In the genomic region with DNA sequence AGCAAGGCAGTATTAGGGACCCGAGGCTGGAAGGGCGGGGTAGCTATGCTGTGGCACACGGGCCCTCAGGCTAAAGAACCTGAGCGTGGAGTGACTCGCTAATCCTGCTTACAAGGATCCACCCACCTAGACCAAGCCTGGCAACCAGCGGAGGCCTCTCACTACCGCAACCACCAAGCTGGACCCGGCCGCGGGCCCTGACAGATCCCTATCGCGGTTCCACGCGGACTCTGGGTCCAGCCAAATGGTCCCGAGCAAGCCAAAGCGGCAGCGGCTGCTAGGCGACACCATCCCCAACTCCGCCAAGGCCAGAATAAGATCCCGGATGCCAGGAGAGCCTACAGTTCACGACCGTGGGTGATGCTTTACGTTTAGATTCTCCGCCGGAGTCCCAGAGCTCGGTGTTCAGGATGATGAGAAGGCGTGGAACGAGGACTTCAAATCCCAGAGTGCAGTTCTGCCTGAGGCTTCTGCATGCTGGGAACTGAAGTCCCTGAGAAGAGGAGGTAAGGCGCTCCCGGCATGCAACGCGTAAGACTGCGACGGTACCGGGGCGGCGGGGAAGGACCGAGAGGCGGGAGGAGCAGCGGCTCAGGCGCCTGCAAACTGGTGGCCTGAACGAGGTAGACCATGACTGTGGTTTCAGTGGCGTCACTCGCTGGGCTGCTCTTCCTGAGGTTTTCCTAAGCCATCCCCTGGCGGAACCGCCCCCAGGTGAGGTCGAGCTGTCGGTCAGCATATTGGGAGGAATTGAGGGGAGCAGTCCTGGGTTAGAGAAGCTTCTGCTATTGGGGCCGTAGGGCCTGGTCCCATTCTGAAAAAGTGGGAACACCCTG, we compare ENCODE assay signal across 8 cellular contexts. TPM values are rescaled to one million over a fixed set of nuclear protein-coding genes. Genes with fewer than 3 reads are reported as not detected.
DNase-seq lines count a peak whose midpoint lies in the region; ATAC-seq and TF ChIP-seq lines count a peak whose summit lies in the region.

CEP290 (minus strand) TSS at position 315 of the 836 bp plus-strand sequence. CDS start 781 bp downstream, outside the sequence.
TMTC3 (plus strand) TSS at position 534 of the 836 bp plus-strand sequence. CDS start 6,009 bp downstream, outside the sequence.

- H3K4me3 ChIP-seq in epithelial cell of proximal tubule (ENCODE audit: low read depth, low read length) (peak within 1 kb of the TSS; percentile 90), mucosa of descending colon (peak within 1 kb of the TSS; percentile 54)

- peak; percentile 22; the same call in 1 of the 2 replicates for TF ChIP-seq EP300 in Ishikawa (IDR thresholded peaks at IDR 0.05; ENCODE audit: borderline replicate concordance)

- DNase-seq in DMS153 treated with DMSO at 0.1 percent for 48 hours (lab: John Stamatoyannopoulos, UW; ENCODE audit: unreplicated experiment) = peak; percentile 95
- DNase-seq in OCI-M2 (lab: John Stamatoyannopoulos, UW; ENCODE audit: unreplicated experiment) = peak; percentile 74
- peak; percentile 87 for DNase-seq in activated T-cell treated with anti-CD3 and anti-CD28 coated beads, Interleukin-2, amount 50 U/mL, for 1 hour
- peak; percentile 99 for DNase-seq in epithelial cell of proximal tubule (ENCODE audit: low read depth)
- peak; percentile 94 to 97 (median 96) for DNase-seq in mucosa of descending colon
- peak; percentile 74 to 84 for DNase-seq in stimulated activated CD8-positive, alpha-beta memory T cell treated with anti-CD3 and anti-CD28 coated beads, Interleukin-4, amount 100 ng/mL, for 1 hour (ENCODE audit: low read depth in 2 of 2, low spot score in 1 of 2)

- ATAC-seq in GM21619 (IDR thresholded peaks at IDR 0.05; ENCODE audit: unreplicated experiment) (peak; percentile 93), mucosa of descending colon (peak; percentile 97)

- TF ChIP-seq CTCF in epithelial cell of proximal tubule (conservative IDR thresholded peaks at IDR 0.05; ENCODE audit: low read depth, low read length) (no peak), mucosa of descending colon (IDR thresholded peaks at IDR 0.05) (no peak)

- H3K36me3 ChIP-seq in mucosa of descending colon (ENCODE audit: low read depth) = no peaks in the 10 kb centered on the region

- intact Hi-C loops in mucosa of descending colon (cut with DNase I, micrococcal nuclease) = no loop called here

- no peaks in the 10 kb centered on the region for H3K9me3 ChIP-seq in mucosa of descending colon

- TF ChIP-seq RAD21 in Ishikawa (IDR thresholded peaks at IDR 0.05; ENCODE audit: low read depth) = no peak

- no peaks in the 10 kb centered on the region for H3K4me1 ChIP-seq in mucosa of descending colon (ENCODE audit: low read depth)

TF ChIP-seq in Ishikawa, 13 proteins besides CTCF, POLR2A, EP300 and RAD21:
- TF ChIP-seq ZBTB7A (IDR thresholded peaks at IDR 0.05; ENCODE audit: low read depth) (no peak), EGR1 (IDR thresholded peaks at IDR 0.05) (0 out of 2 replicates have a peak, but pooled peaks have one; percentile 7), FOXM1 (IDR thresholded peaks at IDR 0.05; ENCODE audit: borderline replicate concordance, low read depth) (no peak), MAX (IDR thresholded peaks at IDR 0.05) (peak; percentile 71), NFIC (IDR thresholded peaks at IDR 0.05) (no peak; the same call in 1 of the 2 replicates), CREB1 (IDR thresholded peaks at IDR 0.05; ENCODE audit: low read depth) (0 out of 2 replicates have a peak, but pooled peaks have one; percentile 63), YY1 (IDR thresholded peaks at IDR 0.05; ENCODE audit: low read depth) (peak; percentile 72), TEAD4 (IDR thresholded peaks at IDR 0.05) (0 out of 2 replicates have a peak, but pooled peaks have one; percentile 37), TCF12 (IDR thresholded peaks at IDR 0.05; ENCODE audit: low read depth) (peak; percentile 67), TAF1 (IDR thresholded peaks at IDR 0.05; ENCODE audit: low read depth) (peak; percentile 70), CEBPB (IDR thresholded peaks at IDR 0.05) (peak; percentile 9; the same call in 1 of the 2 replicates), USF1 (IDR thresholded peaks at IDR 0.05) (no peak)

RNA-seq across cellular contexts. Expression of gene CEP290, which starts in this region (rescaled TPM):
- total RNA-seq in epithelial cell of proximal tubule = 7.0 and 8.8 TPM in 2 replicates
- total RNA-seq in mucosa of descending colon = 10 to 100 TPM in 2 of 3 donors, 1 to 10 TPM in 1; 6.8 to 13.0 (median 12.1) TPM

RNA-seq across cellular contexts. Expression of gene TMTC3, which starts in this region (rescaled TPM):
- total RNA-seq in epithelial cell of proximal tubule (11.6 and 16.1 TPM in 2 replicates), mucosa of descending colon (10 to 100 TPM; 11.3 to 21.4 (median 15.8) TPM)

Comparison
In these comparisons a context has a peak if more than half of its experiments do, and no peak if none do; other contexts are left out.
1. Peak in every context shown above with its lines: DNase-seq, ATAC-seq and H3K4me3 ChIP-seq.